ENCODE assay signal across 1 cellular context in the genomic region with DNA sequence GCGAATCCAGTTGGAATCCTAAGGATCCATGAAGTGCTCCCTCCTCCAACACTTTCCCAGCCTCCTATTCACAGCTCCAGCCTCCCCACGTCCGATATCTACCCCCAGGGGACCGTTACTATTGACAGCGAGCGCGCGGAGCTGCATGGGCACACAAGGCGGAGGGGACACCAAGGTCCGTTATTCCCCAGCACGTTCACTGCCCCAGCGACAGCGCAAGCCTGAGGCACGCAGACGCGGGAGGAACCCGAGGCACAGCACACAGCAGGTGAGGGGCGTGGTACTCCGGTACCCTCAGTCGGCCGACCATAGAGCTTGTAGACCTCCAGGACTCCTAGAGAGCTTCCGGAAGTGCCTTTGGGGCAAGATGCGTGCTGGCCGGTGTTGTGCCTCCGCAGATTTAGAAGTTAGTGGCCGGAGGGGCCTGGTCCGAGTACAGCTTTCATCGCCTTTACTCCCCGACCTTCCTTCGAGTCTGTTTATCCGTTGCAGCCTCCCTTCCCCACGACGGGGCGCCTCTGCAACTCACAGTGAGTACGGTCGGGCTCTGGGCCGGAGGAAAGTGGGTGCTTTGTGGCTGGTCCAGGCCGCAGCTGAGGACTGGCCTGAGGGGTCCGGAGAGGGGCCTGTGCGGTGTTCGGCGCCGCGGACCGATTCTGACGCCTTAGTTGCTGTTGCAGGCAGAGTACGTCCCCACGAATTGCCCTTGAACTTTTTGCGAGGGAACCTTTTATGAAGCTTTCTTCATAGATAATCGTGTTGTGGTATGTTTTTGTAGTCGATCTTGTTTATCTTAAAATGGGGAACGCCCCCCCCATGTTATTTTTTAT.
TF ChIP-seq lines count a peak whose summit lies in the region.

Gene ZKSCAN8, plus strand, starts transcription at position 384 of the 830 bp plus-strand sequence. CDS start 6,525 bp downstream, outside the sequence.

TF ChIP-seq in SK-N-SH, 30 proteins besides CTCF, POLR2A, EP300 and RAD21 (continued from another document):
- peak; percentile 6; the same call in 1 of the 2 replicates for TF ChIP-seq REST (IDR thresholded peaks at IDR 0.05; ENCODE audit: low read depth, low read length)
- peak; percentile 46; the same call in 1 of the 2 replicates for TF ChIP-seq ELF1 (IDR thresholded peaks at IDR 0.05)
